ENCODE assay signal across 20 cellular contexts in genomic region chr1:61711969-61712368, GRCh38. TPM values are rescaled to one million over a fixed set of nuclear protein-coding genes. Genes with fewer than 3 reads are reported as not detected.
DNase-seq lines count a peak whose midpoint lies in the region; ATAC-seq and TF ChIP-seq lines count a peak whose summit lies in the region.
"Had no signal": no experiment of that assay in that cellular context is flagged by ENCODE, and none has a peak within 500 bp of the region (broad histone marks: within the 10 kb centered on the region; RNA-seq: fewer than 3 reads in every experiment).

No MANE protein-coding gene starts in this region.

- peaks cover 0 to 13% of the 10 kb centered on the region in 2 donors for H3K36me3 Mint-ChIP-seq in activated T-cell treated with anti-CD3 and anti-CD28 coated beads, Interleukin-2, amount 50 U/mL, for 72 hours (ENCODE audit: insufficient read depth in 2 of 2)
- peaks cover 23% of the 10 kb centered on the region for H3K36me3 Mint-ChIP-seq in progenitor cell of endocrine pancreas (ENCODE audit: insufficient read depth)

- no peaks in the 10 kb centered on the region for H3K9me3 Mint-ChIP-seq in activated T-cell treated with anti-CD3 and anti-CD28 coated beads, Interleukin-2, amount 50 U/mL, for 72 hours
- no peaks in the 10 kb centered on the region for H3K9me3 Mint-ChIP-seq in progenitor cell of endocrine pancreas (ENCODE audit: low read depth)
- H3K9me3 Mint-ChIP-seq: CD8-positive, alpha-beta memory T cell; HFFc6; IgD-negative memory B cell had no signal

- peak overlapping the region; percentile 50 for H3K27ac Mint-ChIP-seq in activated T-cell treated with anti-CD3 and anti-CD28 coated beads, Interleukin-2, amount 50 U/mL, for 72 hours
- H3K27ac Mint-ChIP-seq in progenitor cell of endocrine pancreas = peak overlapping the region; percentile 31
- H3K27ac Mint-ChIP-seq: B cell, IgD-negative memory B cell had no signal

- peaks cover 5% of the 10 kb centered on the region for H3K4me1 Mint-ChIP-seq in activated T-cell treated with anti-CD3 and anti-CD28 coated beads, Interleukin-2, amount 50 U/mL, for 72 hours (ENCODE audit: low read depth)
- peaks cover 6% of the 10 kb centered on the region for H3K4me1 Mint-ChIP-seq in progenitor cell of endocrine pancreas (ENCODE audit: low read depth)

- DNase-seq in activated T-cell treated with anti-CD3 and anti-CD28 coated beads, Interleukin-2, amount 50 U/mL, for 72 hours = no peak
- DNase-seq in activated T-cell treated with anti-CD3 and anti-CD28 coated beads for 4 hours = no peak
- DNase-seq in progenitor cell of endocrine pancreas (ENCODE audit: low spot score, unreplicated experiment) = no peak
- no peak for DNase-seq in Kasumi-1 (lab: John Stamatoyannopoulos, UW)
- DNase-seq: 8988T; CD8-positive, alpha-beta memory T cell; COR-L47; DMS 273 treated with DMSO at 0.1 percent for 48 hours; DND-41; GOT3; H7; KBM-7 had no signal

- peak overlapping the region; percentile 24; the same call in 1 of the 2 replicates for H3K27ac ChIP-seq in VCaP
- H3K27ac ChIP-seq: BLaER1 treated with 17β-estradiol and CSF1 and Interleukin-3, amounts not matched to agents 10 nM and 100 nM had no signal

- ATAC-seq in activated T-cell treated with anti-CD3 and anti-CD28 coated beads, Interleukin-2, amount 50 U/mL, for 72 hours (replicated peaks in 1 of 2) = peak in 1 of 2 donors; percentile 21
- ATAC-seq in HG02610 (IDR thresholded peaks at IDR 0.05; ENCODE audit: unreplicated experiment) = peak; percentile 56
- ATAC-seq in GM21447 (IDR thresholded peaks at IDR 0.05; ENCODE audit: unreplicated experiment) = no peak
- no peak for ATAC-seq in GM19463 (IDR thresholded peaks at IDR 0.05; ENCODE audit: unreplicated experiment)

- H3K4me3 Mint-ChIP-seq in activated T-cell treated with anti-CD3 and anti-CD28 coated beads, Interleukin-2, amount 50 U/mL, for 72 hours = no peak overlapping the region
- H3K4me3 Mint-ChIP-seq in progenitor cell of endocrine pancreas (ENCODE audit: low read depth) = no peak overlapping the region
- H3K4me3 Mint-ChIP-seq: B cell; CD8-positive, alpha-beta memory T cell; HFFc6; IgD-negative memory B cell had no signal

- no peaks in the 10 kb centered on the region for H3K27me3 Mint-ChIP-seq in activated T-cell treated with anti-CD3 and anti-CD28 coated beads, Interleukin-2, amount 50 U/mL, for 72 hours (ENCODE audit: low read depth)
- no peaks in the 10 kb centered on the region for H3K27me3 Mint-ChIP-seq in progenitor cell of endocrine pancreas
- H3K27me3 Mint-ChIP-seq: B cell; CD8-positive, alpha-beta memory T cell; IgD-negative memory B cell had no signal

- TF ChIP-seq CTCF in VCaP (conservative IDR thresholded peaks at IDR 0.05) (no peak), progenitor cell of endocrine pancreas (IDR thresholded peaks at IDR 0.05; ENCODE audit: unreplicated experiment) (no peak)

RNA-seq across cellular contexts. Expression of gene TM2D1, which starts 13.0 kb away (rescaled TPM):
- total RNA-seq in activated T-cell treated with anti-CD3 and anti-CD28 coated beads, Interleukin-2, amount 50 U/mL, for 72 hours = 10 to 100 TPM; 28.7 to 35.3 TPM
- total RNA-seq in progenitor cell of endocrine pancreas = 36.7 and 37.7 TPM in 2 replicates

RNA-seq across cellular contexts. Expression of gene PATJ, which starts 30.3 kb away (rescaled TPM):
- 10 to 100 TPM; 21.6 to 25.3 TPM for total RNA-seq in activated T-cell treated with anti-CD3 and anti-CD28 coated beads, Interleukin-2, amount 50 U/mL, for 72 hours
- 122 and 126 TPM in 2 replicates for total RNA-seq in progenitor cell of endocrine pancreas
